ENCODE assay signal across 8 cellular contexts in the genomic region with DNA sequence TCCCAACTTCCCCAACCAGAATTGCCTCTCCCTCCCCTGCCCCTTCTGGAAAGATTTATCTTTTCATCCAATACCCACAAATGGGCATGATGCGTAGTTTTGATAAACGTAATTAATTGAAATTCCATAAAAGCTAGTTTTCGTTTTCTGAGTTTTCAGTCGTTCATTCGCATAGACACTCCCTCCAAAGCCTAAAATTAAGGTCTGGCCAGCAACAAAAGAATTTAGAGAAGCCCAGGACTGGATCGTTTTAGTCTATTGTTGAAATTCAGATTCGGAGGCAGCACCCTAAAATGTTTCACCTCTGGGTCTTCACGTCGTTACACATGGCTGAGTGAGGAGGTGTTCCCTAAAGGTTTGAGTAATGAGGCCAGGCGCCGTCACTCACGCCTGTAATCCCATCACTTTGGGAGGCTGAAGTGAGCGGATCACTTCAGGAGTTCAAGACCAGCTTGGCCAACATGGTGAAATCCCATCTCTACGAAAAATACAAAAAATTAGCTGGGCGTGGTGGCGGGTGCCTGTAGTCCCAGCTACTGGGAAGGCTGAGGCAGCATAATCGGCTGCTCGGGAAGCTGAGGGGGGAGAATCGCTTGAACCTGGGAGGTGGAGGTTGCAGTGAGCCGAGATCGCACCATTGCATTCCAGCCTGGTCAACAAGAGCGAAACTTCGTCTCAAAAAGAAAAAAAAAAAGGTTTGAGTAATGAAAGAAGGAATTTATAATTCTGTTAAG. TPM values are rescaled to one million over a fixed set of nuclear protein-coding genes. Genes with fewer than 3 reads are reported as not detected.
DNase-seq lines count a peak whose midpoint lies in the region; ATAC-seq, FAIRE-seq and TF ChIP-seq lines count a peak whose summit lies in the region.

No MANE protein-coding gene starts in this region.

- H3K36me3 Mint-ChIP-seq in central memory CD8-positive, alpha-beta T cell (ENCODE audit: insufficient read depth): peaks cover 2% of the 10 kb centered on the region
- no peaks in the 10 kb centered on the region for H3K36me3 Mint-ChIP-seq in naive B cell

- H3K9me3 Mint-ChIP-seq in central memory CD8-positive, alpha-beta T cell: no peaks in the 10 kb centered on the region
- H3K9me3 Mint-ChIP-seq in naive B cell: no peaks in the 10 kb centered on the region

- H3K27ac ChIP-seq in KOPT-K1 (ENCODE audit: low read depth, low read length, poor library complexity, severe bottlenecking): peak overlapping the region; percentile 75

- peak overlapping the region; percentile 84 for H3K4me3 Mint-ChIP-seq in central memory CD8-positive, alpha-beta T cell
- H3K4me3 Mint-ChIP-seq in naive B cell: peak overlapping the region in 7 of 8 donors; percentile 90 to 98 (median 94)

- H3K4me1 Mint-ChIP-seq in central memory CD8-positive, alpha-beta T cell: peaks cover 39% of the 10 kb centered on the region
- peaks cover 24 to 57% (median 40%) of the 10 kb centered on the region in 3 donors for H3K4me1 Mint-ChIP-seq in naive B cell

- no peaks in the 10 kb centered on the region for H3K9me3 ChIP-seq in KOPT-K1 (ENCODE audit: insufficient read depth, low read length, poor library complexity, severe bottlenecking)

- no peaks in the 10 kb centered on the region for H3K27me3 Mint-ChIP-seq in central memory CD8-positive, alpha-beta T cell
- no peaks in the 10 kb centered on the region for H3K27me3 Mint-ChIP-seq in naive B cell

- no peak for TF ChIP-seq CTCF in AG10803 (conservative IDR thresholded peaks at IDR 0.05; ENCODE audit: low read length)

- peaks cover 21% of the 10 kb centered on the region; the same call in 1 of the 2 replicates for H3K36me3 ChIP-seq in KOPT-K1 (ENCODE audit: insufficient read depth, low read length)

- no peak for ATAC-seq in central memory CD8-positive, alpha-beta T cell (replicated peaks; ENCODE audit: extremely low read depth, poor library complexity, severe bottlenecking)
- ATAC-seq in naive B cell (ENCODE audit: low read depth in 2 of 2) (no peak), GM18498 (IDR thresholded peaks at IDR 0.05; ENCODE audit: unreplicated experiment) (no peak)

- FAIRE-seq in GM19239 (lab: Jason Lieb, UNC): no peak

- H3K4me3 ChIP-seq in AG10803 (ENCODE audit: low read length): peak overlapping the region; percentile 93

- peak overlapping the region; percentile 82 for H3K27ac Mint-ChIP-seq in central memory CD8-positive, alpha-beta T cell (ENCODE audit: low read depth)
- peak overlapping the region; percentile 40 to 94 (median 76) for H3K27ac Mint-ChIP-seq in naive B cell

- DNase-seq in AG10803 (ENCODE audit: low read depth) (no peak), naive B cell (no peak), GM19239 (ENCODE audit: insufficient read length, low spot score) (no peak), HuH-7.5 (ENCODE audit: low spot score) (no peak), NCI-H1930 (lab: John Stamatoyannopoulos, UW) (no peak)
- DNase-seq in central memory CD8-positive, alpha-beta T cell (ENCODE audit: low spot score in 2 of 2): no peak

RNA-seq across cellular contexts. Expression of gene NDUFC2, which starts 0.6 kb away (rescaled TPM):
- 100 to 1,000 TPM; 138 to 164 (median 149) TPM for polyA plus RNA-seq in naive B cell (ENCODE audit: low read depth in 6 of 6)

RNA-seq across cellular contexts. Expression of gene THRSP, which starts 16.6 kb away (rescaled TPM):
- not detected for polyA plus RNA-seq in naive B cell (ENCODE audit: low read depth in 6 of 6)

RNA-seq across cellular contexts. Expression of gene KCTD14, which starts 57.2 kb away (rescaled TPM):
- under 1 TPM in 1 of 6 donors, not detected in 5; 0.38 TPM for polyA plus RNA-seq in naive B cell (ENCODE audit: low read depth in 6 of 6)

RNA-seq across cellular contexts. Expression of gene ALG8, which starts 59.2 kb away (rescaled TPM):
- polyA plus RNA-seq in naive B cell (ENCODE audit: low read depth in 6 of 6): 10 to 100 TPM; 46.7 to 90.6 (median 59.9) TPM
